In the genomic region with DNA sequence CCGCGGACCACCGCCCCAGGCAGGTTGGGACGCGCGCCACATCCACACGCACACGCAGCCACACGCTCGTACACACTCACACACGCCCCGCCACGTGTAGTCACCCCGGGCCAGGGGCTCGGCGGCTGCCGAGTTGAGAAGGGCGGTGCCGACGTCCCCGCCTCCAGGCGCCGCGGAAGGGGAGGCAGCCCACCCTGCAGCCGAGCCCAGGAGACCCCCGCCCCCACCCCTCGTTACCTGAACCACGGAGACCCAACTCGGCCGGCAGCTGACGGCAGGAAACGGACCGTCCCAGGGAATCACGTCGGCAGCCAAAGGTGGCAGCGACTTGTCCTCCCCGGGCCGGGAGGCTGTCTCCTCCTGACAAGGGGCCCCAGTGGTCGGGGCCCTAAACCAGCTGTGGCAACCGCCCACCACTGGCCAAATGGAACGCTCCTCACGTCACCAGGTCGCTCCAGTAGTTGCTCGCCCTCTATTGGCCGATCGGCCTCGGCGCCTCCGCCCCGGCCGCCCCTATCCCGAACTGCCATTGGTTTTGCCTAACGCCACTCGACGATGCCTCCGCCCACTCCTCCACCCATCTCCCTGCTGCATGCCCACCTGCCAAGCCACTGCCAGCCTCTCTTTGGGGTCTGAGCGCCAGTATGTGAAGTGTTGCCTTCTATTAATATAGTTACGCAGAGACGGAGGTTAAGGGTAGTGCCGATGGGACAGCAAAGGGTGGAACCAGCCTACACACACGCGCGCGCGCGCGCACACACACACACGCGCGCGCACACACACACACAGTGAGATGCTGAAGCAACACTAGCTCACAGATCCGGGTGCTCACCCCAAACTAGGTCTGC, we compare ENCODE assay signal across 8 cellular contexts. TPM values are rescaled to one million over a fixed set of nuclear protein-coding genes. Genes with fewer than 3 reads are reported as not detected.
A peak's percentile ranks its signal among the peaks of the same experiment; 100 is the strongest.
DNase-seq lines count a peak whose midpoint lies in the region; ATAC-seq and TF ChIP-seq lines count a peak whose summit lies in the region.

Gene ZDHHC9 (minus strand): TSS at position 428 of the 848 bp plus-strand sequence. CDS start 1,941 bp downstream, outside the sequence.

- H3K9me3 Mint-ChIP-seq in activated T-cell treated with anti-CD3 and anti-CD28 coated beads, Interleukin-2, amount 50 U/mL, for 4 hours: no peaks in the 10 kb centered on the region

- peak within 1 kb of the TSS; percentile 90 for H3K4me3 ChIP-seq in PC-9
- H3K4me3 ChIP-seq in muscle layer of colon (ENCODE audit: low read depth in 1 of 2, low read length in 2 of 2): peak within 1 kb of the TSS; percentile 58 to 65

- ATAC-seq in GM21717 (IDR thresholded peaks at IDR 0.05; ENCODE audit: unreplicated experiment) (peak; percentile 98), esophagus mucosa (peak; percentile 94)
- peak; percentile 95 to 98 for ATAC-seq in activated T-cell treated with anti-CD3 and anti-CD28 coated beads, Interleukin-2, amount 50 U/mL, for 4 hours

- H3K9me2 ChIP-seq in PC-9 (ENCODE audit: insufficient read depth): no peaks in the 10 kb centered on the region

- in situ Hi-C loops in KBM-7 (cut with MboI; ENCODE audit: low pct_unique_long_range_greater_than_20kb, low sequenced_read_pairs): no loop called here

- POLR2A ChIA-PET in PC-9 (lab: Charles Lee; ENCODE audit: unreplicated experiment): interaction anchor here (0.7 to 0.9 kb wide), 2 partner anchors 62 to 136 kb away, joined by 5 to 6 read pairs; partner anchors contain the start of gene UTP14A

- no TSS peak for BruUV-seq in PC-9 (replicated peaks; lab: Mats Ljungman, UMichigan)

- H3K9me3 ChIP-seq in PC-9 (ENCODE audit: insufficient read depth, low read depth): no peaks in the 10 kb centered on the region
- H3K9me3 ChIP-seq in muscle layer of colon (ENCODE audit: low read length): no peaks in the 10 kb centered on the region

- H3K4me3 Mint-ChIP-seq in activated T-cell treated with anti-CD3 and anti-CD28 coated beads, Interleukin-2, amount 50 U/mL, for 4 hours: peak within 1 kb of the TSS; percentile 92

- peak within 1 kb of the TSS; percentile 20 for H3K9ac ChIP-seq in muscle layer of colon (ENCODE audit: low read length)

- TF ChIP-seq CTCF in PC-9 (conservative IDR thresholded peaks at IDR 0.05): 0 out of 2 replicates have a peak, but pooled peaks have one; percentile 25

- H3K27ac ChIP-seq in PC-9 (peak within 1 kb of the TSS; percentile 97), muscle layer of colon (ENCODE audit: low read depth, low read length) (peak within 1 kb of the TSS; percentile 78)

- H3K4me1 Mint-ChIP-seq in activated T-cell treated with anti-CD3 and anti-CD28 coated beads, Interleukin-2, amount 50 U/mL, for 4 hours (ENCODE audit: low read depth): peaks cover 23% of the 10 kb centered on the region

- H3K27me3 Mint-ChIP-seq in activated T-cell treated with anti-CD3 and anti-CD28 coated beads, Interleukin-2, amount 50 U/mL, for 4 hours (ENCODE audit: low read depth): no peaks in the 10 kb centered on the region

- H3K27me3 ChIP-seq in PC-9 (ENCODE audit: insufficient read depth, low read depth) (no peaks in the 10 kb centered on the region), muscle layer of colon (ENCODE audit: control insufficient read depth in 1 of 2, insufficient read depth in 2 of 2, low read length in 2 of 2) (no peaks in the 10 kb centered on the region)

- no peaks in the 10 kb centered on the region for H3K36me3 Mint-ChIP-seq in activated T-cell treated with anti-CD3 and anti-CD28 coated beads, Interleukin-2, amount 50 U/mL, for 4 hours (ENCODE audit: insufficient read depth)

- peaks cover 21% of the 10 kb centered on the region for H3K36me3 ChIP-seq in PC-9 (ENCODE audit: low read depth)
- no peaks in the 10 kb centered on the region for H3K36me3 ChIP-seq in muscle layer of colon (ENCODE audit: insufficient read depth, low read length)

- peaks cover 21% of the 10 kb centered on the region for H4K20me1 ChIP-seq in PC-9 (ENCODE audit: insufficient read depth)

- CTCF ChIA-PET in PC-9 (lab: Charles Lee): interaction anchor here (0.6 kb wide), 1 partner anchor 38 kb away, joined by 3 read pairs; no protein-coding TSS in a partner anchor

- peak within 1 kb of the TSS; percentile 75 for H3K4me2 ChIP-seq in PC-9

- peaks cover 46% of the 10 kb centered on the region for H3F3A ChIP-seq in PC-9 (ENCODE audit: insufficient read depth, low read depth)

- intact Hi-C loops in PC-9 (cut with micrococcal nuclease; ENCODE audit: unreplicated experiment): loop anchor here (1.0 to 5.0 kb wide), 2 partner anchors 34 to 139 kb away; partner anchors contain the start of gene BCORL1

- peak within 1 kb of the TSS; percentile 84 for H2AFZ ChIP-seq in PC-9

- H3K4me1 ChIP-seq in PC-9 (replicated peaks; ENCODE audit: insufficient read depth) (peaks cover 52% of the 10 kb centered on the region), muscle layer of colon (ENCODE audit: insufficient read depth, low read length) (no peaks in the 10 kb centered on the region)

- peak; percentile 87 for DNase-seq in DMS153 (lab: John Stamatoyannopoulos, UW)
- peak; percentile 97 for DNase-seq in KBM-7
- DNase-seq in PC-9: peak; percentile 86 to 96
- DNase-seq in activated T-cell treated with anti-CD3 and anti-CD28 coated beads, Interleukin-2, amount 50 U/mL, for 4 hours: peak; percentile 79
- peak; percentile 66 to 72 for DNase-seq in stimulated activated CD8-positive, alpha-beta memory T cell treated with anti-CD3 and anti-CD28 coated beads, Interleukin-7, amount 100 ng/mL, for 1 hour (ENCODE audit: low read depth in 2 of 2)

- H3K79me2 ChIP-seq in PC-9 (ENCODE audit: low read depth): peaks cover 42% of the 10 kb centered on the region

RNA-seq across cellular contexts. Expression of gene ZDHHC9, which starts in this region (rescaled TPM):
- total RNA-seq in PC-9 (2021) (84.2 and 108 TPM in 2 replicates), esophagus mucosa (12.8 TPM)
- 10 to 100 TPM; 12.3 to 14.2 (median 12.7) TPM for total RNA-seq in activated T-cell treated with anti-CD3 and anti-CD28 coated beads, Interleukin-2, amount 50 U/mL, for 4 hours

Comparison
In these comparisons a context has a peak if more than half of its experiments do, and no peak if none do; other contexts are left out.
1. Peak in every context shown above with its lines: DNase-seq, ATAC-seq, H3K4me3 ChIP-seq and H3K27ac ChIP-seq.